In the genomic region with DNA sequence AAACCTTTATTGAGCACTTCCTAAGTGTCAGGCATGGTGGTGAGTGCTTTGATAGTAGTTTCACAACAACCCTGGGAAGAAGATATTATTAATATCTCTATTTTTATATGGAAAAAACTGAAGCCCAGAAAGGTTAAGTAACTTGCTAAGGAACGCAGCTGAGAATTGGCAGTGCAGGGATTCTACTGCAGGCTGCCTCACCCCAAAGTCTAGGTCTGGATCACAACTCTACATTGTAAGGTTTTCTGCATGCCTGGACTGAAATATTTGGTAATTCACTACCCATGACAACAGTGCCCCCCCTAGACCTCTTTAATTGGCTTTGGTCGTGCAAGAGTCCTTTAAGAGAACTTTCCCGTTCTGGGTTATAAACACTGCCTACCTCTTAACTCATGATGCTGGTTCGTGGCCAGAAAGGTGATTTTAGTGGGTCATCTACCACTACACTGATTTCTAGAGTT, we compare ENCODE assay signal across 18 cellular contexts.
DNase-seq lines count a peak whose midpoint lies in the region; FAIRE-seq and TF ChIP-seq lines count a peak whose summit lies in the region.
"Had no signal": no experiment of that assay in that cellular context is flagged by ENCODE, and none has a peak within 500 bp of the region (broad histone marks: within the 10 kb centered on the region; RNA-seq: fewer than 3 reads in every experiment).

No MANE protein-coding gene starts in this region.

- H3K4me2 ChIP-seq in astrocyte (ENCODE audit: low read length), result peak overlapping the region; percentile 84
- H3K4me2 ChIP-seq: BLaER1 treated with 17β-estradiol and CSF1 and Interleukin-3, amounts not matched to agents 10 nM and 100 nM had no signal

- no peaks in the 10 kb centered on the region for H3K36me3 Mint-ChIP-seq in astrocyte (ENCODE audit: low read depth, unreplicated experiment)
- H3K36me3 Mint-ChIP-seq: naive B cell had no signal

- H3K9ac ChIP-seq in astrocyte (ENCODE audit: low read length), result peak overlapping the region; percentile 85
- H3K9ac ChIP-seq: BLaER1 treated with 17β-estradiol and CSF1 and Interleukin-3, amounts not matched to agents 10 nM and 100 nM had no signal

- intact Hi-C loops in lower leg skin (cut with DNase I; ENCODE audit: low total_unique reads), result no loop called here

- H3K4me3 ChIP-seq in astrocyte (ENCODE audit: insufficient read depth, low read depth, low read length) (peak overlapping the region; percentile 7), lower leg skin (ENCODE audit: low read depth, poor library complexity, severe bottlenecking) (no peak overlapping the region)
- H3K4me3 ChIP-seq: BLaER1 treated with 17β-estradiol and CSF1 and Interleukin-3, amounts not matched to agents 10 nM and 100 nM; cardiac muscle cell; GM12878; upper lobe of right lung had no signal

- H3K4me1 Mint-ChIP-seq in astrocyte (ENCODE audit: low read depth, unreplicated experiment), result peaks cover 15% of the 10 kb centered on the region
- H3K4me1 Mint-ChIP-seq: naive B cell had no signal

- H3K4me1 ChIP-seq in astrocyte (ENCODE audit: insufficient read depth, low read length), result peaks cover 28% of the 10 kb centered on the region
- H3K4me1 ChIP-seq: BLaER1 treated with 17β-estradiol and CSF1 and Interleukin-3, amounts not matched to agents 10 nM and 100 nM; upper lobe of right lung had no signal

- peak overlapping the region; percentile 99 for H3K27ac ChIP-seq in astrocyte (ENCODE audit: low read depth, low read length)
- H3K27ac ChIP-seq: BLaER1 treated with 17β-estradiol and CSF1 and Interleukin-3, amounts not matched to agents 10 nM and 100 nM; cardiac muscle cell; upper lobe of right lung had no signal

- no peaks in the 10 kb centered on the region for H3K9me3 ChIP-seq in astrocyte (ENCODE audit: insufficient read depth, low read depth, low read length)
- H3K9me3 ChIP-seq: BLaER1 treated with 17β-estradiol and CSF1 and Interleukin-3, amounts not matched to agents 10 nM and 100 nM; upper lobe of right lung had no signal

- no peaks in the 10 kb centered on the region for H4K20me1 ChIP-seq in astrocyte (ENCODE audit: insufficient read depth, low read length)
- H4K20me1 ChIP-seq: BLaER1 treated with 17β-estradiol and CSF1 and Interleukin-3, amounts not matched to agents 10 nM and 100 nM had no signal

- no peaks in the 10 kb centered on the region for H3K27me3 Mint-ChIP-seq in astrocyte (ENCODE audit: low read depth, unreplicated experiment)

- H3K4me3 Mint-ChIP-seq in astrocyte (ENCODE audit: unreplicated experiment), result no peak overlapping the region

- DNase-seq in AG20443 (ENCODE audit: low spot score), result peak; percentile 30
- peak; percentile 54 for DNase-seq in HT1080 (ENCODE audit: low read depth)
- peak; percentile 57 for DNase-seq in astrocyte (ENCODE audit: low read depth)
- DNase-seq in kidney tubule cell (ENCODE audit: low spot score), result peak; percentile 1
- no peak for DNase-seq in NCI-H69 (lab: John Stamatoyannopoulos, UW)
- no peak for DNase-seq in HPDE6-E6E7 (ENCODE audit: extremely low spot score)
- DNase-seq in cerebellar nuclear complex (lab: John Stamatoyannopoulos, UW), result no peak
- DNase-seq in lower leg skin (ENCODE audit: low spot score in 2 of 2), result no peak
- DNase-seq: activated CD4-positive, alpha-beta T cell treated with anti-CD3 and anti-CD28 coated beads, Interleukin-2, amount 50 U/mL, for 4 hours; left cardiac atrium; naive B cell; NCI-H1105; NCI-H524 treated with DMSO at 0.1 percent for 48 hours; stimulated activated CD4-positive, alpha-beta T cell treated with anti-CD3 and anti-CD28 coated beads, Interleukin-2, amount 100 ng/mL, for 48 hours; upper lobe of right lung had no signal

- no peak for TF ChIP-seq CTCF in astrocyte (IDR thresholded peaks at IDR 0.05; ENCODE audit: insufficient read depth, low read depth, low read length)
- TF ChIP-seq CTCF in lower leg skin (IDR thresholded peaks at IDR 0.05), result no peak

- peak; percentile 29 for FAIRE-seq in astrocyte (lab: Jason Lieb, UNC)
- FAIRE-seq: GM12878 had no signal

- H3K27ac Mint-ChIP-seq in astrocyte (ENCODE audit: unreplicated experiment), result no peak overlapping the region
- H3K27ac Mint-ChIP-seq: naive B cell had no signal

- no peaks in the 10 kb centered on the region for H3K9me3 Mint-ChIP-seq in astrocyte (ENCODE audit: unreplicated experiment)
- H3K9me3 Mint-ChIP-seq: naive B cell had no signal

- H2AFZ ChIP-seq in astrocyte (ENCODE audit: low read depth, low read length), result peak overlapping the region; percentile 16

- H3K36me3 ChIP-seq in astrocyte (ENCODE audit: insufficient read depth, low read length), result no peaks in the 10 kb centered on the region
- H3K36me3 ChIP-seq: BLaER1 treated with 17β-estradiol and CSF1 and Interleukin-3, amounts not matched to agents 10 nM and 100 nM; cardiac muscle cell; upper lobe of right lung had no signal

- H3K27me3 ChIP-seq in astrocyte (ENCODE audit: insufficient read depth, low read length), result no peaks in the 10 kb centered on the region
- H3K27me3 ChIP-seq: BLaER1 treated with 17β-estradiol and CSF1 and Interleukin-3, amounts not matched to agents 10 nM and 100 nM; cardiac muscle cell; upper lobe of right lung had no signal

- 58 to 71% methylated on average over 4 of the region's 4 CpGs for WGBS in lower leg skin, 2 donors

- no peak for TF ChIP-seq POLR2A in lower leg skin (IDR thresholded peaks at IDR 0.05)

- no peaks in the 10 kb centered on the region for H3K79me2 ChIP-seq in astrocyte (ENCODE audit: insufficient read depth, low read length)

Comparison
In these comparisons a context has a peak if more than half of its experiments do, and no peak if none do; other contexts are left out.
1. DNase-seq: peak in AG20443 (single experiment), HT1080 (single experiment), astrocyte (single experiment) and kidney tubule cell (single experiment); none in NCI-H69 (single experiment), HPDE6-E6E7 (single experiment), cerebellar nuclear complex (0 of 2) and lower leg skin (0 of 2).